In the genomic region with DNA sequence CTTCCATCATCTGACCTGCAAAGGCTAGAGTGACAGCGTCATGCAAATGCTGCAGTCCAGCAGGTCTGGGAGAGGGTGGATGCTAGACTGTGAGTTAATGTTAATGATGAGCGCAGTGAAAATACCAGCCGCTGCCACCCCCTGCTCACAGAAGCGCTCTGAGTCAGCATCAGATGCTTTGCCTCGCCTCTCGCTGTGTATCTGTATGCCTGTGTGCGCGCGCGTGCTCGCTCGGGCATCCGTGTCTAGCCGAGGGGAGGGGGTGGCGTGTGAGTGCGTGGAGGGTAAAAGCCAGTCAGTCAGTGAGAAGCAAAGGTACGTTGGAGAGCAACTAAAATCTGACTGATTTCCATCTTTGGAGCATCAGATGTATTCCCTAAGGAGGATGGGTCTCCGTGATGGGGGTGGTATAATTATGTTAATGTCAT, we compare ENCODE assay signal across 8 cellular contexts.
A peak's percentile ranks its signal among the peaks of the same experiment; 100 is the strongest.
DNase-seq lines count a peak whose midpoint lies in the region; ATAC-seq and TF ChIP-seq lines count a peak whose summit lies in the region.

No MANE protein-coding gene starts in this region.

- CTCF ChIA-PET in BJ (lab: Yijun Ruan, JAX) = no interaction called here

- peak overlapping the region; percentile 44 for H3K4me3 ChIP-seq in BJ (ENCODE audit: low read depth, low read length)
- H3K4me3 ChIP-seq in coronary artery = peak overlapping the region; percentile 69
- H3K4me3 ChIP-seq in testis = peak overlapping the region; percentile 1 to 13

- ATAC-seq in GM21723 (IDR thresholded peaks at IDR 0.05; ENCODE audit: unreplicated experiment) = no peak

- H3K36me3 ChIP-seq in BJ (ENCODE audit: control insufficient read depth, insufficient read depth, low read length) (no peaks in the 10 kb centered on the region), testis (ENCODE audit: low read depth, missing control alignments) (no peaks in the 10 kb centered on the region)

- DNase-seq in BJ (ENCODE audit: low read depth) (peak; percentile 31), NCI-H2227 (lab: John Stamatoyannopoulos, UW; ENCODE audit: unreplicated experiment) (peak; percentile 95), coronary artery (ENCODE audit: low spot score) (peak; percentile 76), kidney tubule cell (ENCODE audit: low spot score) (peak; percentile 94), testis (peak; percentile 70), GM10266 (ENCODE audit: extremely low spot score) (no peak), SHP77 treated with DMSO at 0.1 percent for 48 hours (lab: John Stamatoyannopoulos, UW) (no peak)

- WGBS in testis, 2 donors = 14 to 25% methylated on average over 18 of the region's 18 CpGs

- H3K4me1 ChIP-seq in testis = peaks cover 9% of the 10 kb centered on the region

- POLR2A ChIA-PET in BJ (lab: Charles Lee) = no interaction called here

- TF ChIP-seq POLR2A in testis (IDR thresholded peaks at IDR 0.05) = no peak

- H3K9me3 ChIP-seq in testis = no peaks in the 10 kb centered on the region

- TF ChIP-seq CTCF in BJ (IDR thresholded peaks at IDR 0.05; ENCODE audit: insufficient read depth, low read depth, low read length) = no peak
- no peak for TF ChIP-seq CTCF in coronary artery (IDR thresholded peaks at IDR 0.05)
- TF ChIP-seq CTCF in testis (IDR thresholded peaks at IDR 0.05) = no peak
- no peak for TF ChIP-seq CTCF in GM10266 (IDR thresholded peaks at IDR 0.05; ENCODE audit: control insufficient read depth, insufficient read depth, low read depth, missing control alignments)

- peak overlapping the region; percentile 62 to 78 for H3K27ac ChIP-seq in coronary artery
- H3K27ac ChIP-seq in testis = peak overlapping the region in 1 of 2 donors; percentile 45

- H3K27me3 ChIP-seq in BJ (ENCODE audit: control insufficient read depth, insufficient read depth, low read length) (no peaks in the 10 kb centered on the region), testis (no peaks in the 10 kb centered on the region)

- intact Hi-C loops in testis (cut with DNase I; ENCODE audit: low total_unique reads) = no loop called here

Comparison
In these comparisons a context has a peak if more than half of its experiments do, and no peak if none do; other contexts are left out.
1. DNase-seq: peak in BJ (single experiment), NCI-H2227 (single experiment), coronary artery (single experiment), kidney tubule cell (single experiment) and testis (single experiment); none in GM10266 (single experiment) and SHP77 treated with DMSO at 0.1 percent for 48 hours (single experiment).
2. H3K4me3 ChIP-seq: peak in every context shown above with its lines; median percentile 69 in coronary artery; 44 in BJ; 7 in testis.